9 cellular contexts compared by ENCODE assay signal in genomic region chr11:62556102-62556871, GRCh38. TPM values are rescaled to one million over a fixed set of nuclear protein-coding genes. Genes with fewer than 3 reads are reported as not detected.
DNase-seq lines count a peak whose midpoint lies in the region; ATAC-seq, FAIRE-seq and TF ChIP-seq lines count a peak whose summit lies in the region.
"Had no signal": no experiment of that assay in that cellular context is flagged by ENCODE, and none has a peak within 500 bp of the region (broad histone marks: within the 10 kb centered on the region; RNA-seq: fewer than 3 reads in every experiment).

No MANE protein-coding gene starts in this region.

- H3K4me3 ChIP-seq in SJCRH30 (no peak overlapping the region), gastroesophageal sphincter (peak overlapping the region in 1 of 2 donors; percentile 1), ovary (no peak overlapping the region)
- H3K4me3 ChIP-seq: HAP-1 had no signal

- peaks cover 71% of the 10 kb centered on the region for H3K4me1 ChIP-seq in SJCRH30
- H3K4me1 ChIP-seq in gastroesophageal sphincter: peaks cover 15 to 97% (median 63%) of the 10 kb centered on the region in 3 donors
- peaks cover 35% of the 10 kb centered on the region for H3K4me1 ChIP-seq in ovary (ENCODE audit: insufficient read depth)

- no peak for TF ChIP-seq POLR2A in gastroesophageal sphincter (IDR thresholded peaks at IDR 0.05)
- no peak for TF ChIP-seq POLR2A in ovary (IDR thresholded peaks at IDR 0.05)

- intact Hi-C loops in ovary (cut with DNase I): loop anchor here in 2 of 4 donors (5.0 to 10.0 kb wide), 3 partner anchors 139 to 1059 kb away; partner anchors contain the start of genes PLAAT3 (in 1 of the 2) and SCGB1A1 (in 1 of the 2)

- CTCF ChIA-PET in activated naive CD4-positive, alpha-beta T cell treated with anti-CD3 and anti-CD28 coated beads, Interleukin-2, amount 10 ng/mL, durations not matched to agents 7 days and 5 days (lab: Charles Lee): interaction anchor here (0.6 to 11.7 kb wide), 5 partner anchors 14 to 218 kb away, joined by 3 to 276 read pairs (median 12); partner anchors contain the start of genes AHNAK and TUT1

- peak; percentile 9 for FAIRE-seq in urothelium cell line (lab: Jason Lieb, UNC)

- H3K27ac ChIP-seq in SJCRH30 (peak overlapping the region; percentile 85; the same call in 1 of the 2 replicates), gastroesophageal sphincter (peak overlapping the region; percentile 93 to 98 (median 95)), ovary (peak overlapping the region; percentile 2 to 68)

- peak; percentile 98 for DNase-seq in AG08395 (ENCODE audit: low spot score)
- DNase-seq in SJCRH30: peak; percentile 88 to 91
- peak; percentile 93 for DNase-seq in activated naive CD4-positive, alpha-beta T cell treated with anti-CD3 and anti-CD28 coated beads, Interleukin-2, amount 10 ng/mL, durations not matched to agents 7 days and 5 days
- peak; percentile 81 to 88 (median 83) for DNase-seq in ovary
- DNase-seq in urothelium cell line (ENCODE audit: low spot score): peak; percentile 94

- WGBS in gastroesophageal sphincter (ENCODE audit: low coverage in 1 of 2), 2 donors: 8% methylated on average over 2 of the region's 14 CpGs
- 13 to 18% (median 16%) methylated on average over 14 of the region's 14 CpGs for WGBS in ovary, 3 donors

- H3K9me3 ChIP-seq in SJCRH30 (replicated peaks) (no peaks in the 10 kb centered on the region), gastroesophageal sphincter (no peaks in the 10 kb centered on the region), ovary (no peaks in the 10 kb centered on the region)
- H3K9me3 ChIP-seq: HAP-1 had no signal

- H3K36me3 ChIP-seq in SJCRH30: peaks cover 33% of the 10 kb centered on the region
- peaks cover 0 to 24% of the 10 kb centered on the region in 2 donors for H3K36me3 ChIP-seq in gastroesophageal sphincter
- no peaks in the 10 kb centered on the region for H3K36me3 ChIP-seq in ovary

- no peaks in the 10 kb centered on the region for H3K9me3 Mint-ChIP-seq in activated naive CD4-positive, alpha-beta T cell treated with anti-CD3 and anti-CD28 coated beads, Interleukin-2, amount 10 ng/mL, durations not matched to agents 7 days and 5 days

- no peaks in the 10 kb centered on the region for H3K27me3 Mint-ChIP-seq in activated naive CD4-positive, alpha-beta T cell treated with anti-CD3 and anti-CD28 coated beads, Interleukin-2, amount 10 ng/mL, durations not matched to agents 7 days and 5 days

- peaks cover 31% of the 10 kb centered on the region for H3K36me3 Mint-ChIP-seq in activated naive CD4-positive, alpha-beta T cell treated with anti-CD3 and anti-CD28 coated beads, Interleukin-2, amount 10 ng/mL, durations not matched to agents 7 days and 5 days

- H3K27ac Mint-ChIP-seq in activated naive CD4-positive, alpha-beta T cell treated with anti-CD3 and anti-CD28 coated beads, Interleukin-2, amount 10 ng/mL, durations not matched to agents 7 days and 5 days: peak overlapping the region; percentile 97

- H3K4me3 Mint-ChIP-seq in activated naive CD4-positive, alpha-beta T cell treated with anti-CD3 and anti-CD28 coated beads, Interleukin-2, amount 10 ng/mL, durations not matched to agents 7 days and 5 days: peak overlapping the region; percentile 59

- TF ChIP-seq CTCF in gastroesophageal sphincter (IDR thresholded peaks at IDR 0.05): no peak
- TF ChIP-seq CTCF in ovary (IDR thresholded peaks at IDR 0.05): no peak

- peaks cover 95% of the 10 kb centered on the region for H3K4me1 Mint-ChIP-seq in activated naive CD4-positive, alpha-beta T cell treated with anti-CD3 and anti-CD28 coated beads, Interleukin-2, amount 10 ng/mL, durations not matched to agents 7 days and 5 days

- TF ChIP-seq EP300 in gastroesophageal sphincter (IDR thresholded peaks at IDR 0.05) (no peak), ovary (IDR thresholded peaks at IDR 0.05) (no peak)

- H3K27me3 ChIP-seq in SJCRH30 (no peaks in the 10 kb centered on the region), gastroesophageal sphincter (no peaks in the 10 kb centered on the region), ovary (no peaks in the 10 kb centered on the region)

- peak; percentile 47 for ATAC-seq in GM18907 (IDR thresholded peaks at IDR 0.05; ENCODE audit: unreplicated experiment)
- peak; percentile 29 for ATAC-seq in HG03520 (IDR thresholded peaks at IDR 0.05; ENCODE audit: unreplicated experiment)
- peak; percentile 76 for ATAC-seq in gastroesophageal sphincter

RNA-seq across cellular contexts. Expression of gene AHNAK, which starts 9.7 kb away (rescaled TPM):
- total RNA-seq in SJCRH30 (2014; rRNA removed; shearing (Covaris generic)): 10.3 and 10.9 TPM in 2 replicates
- 1,000 to 10,000 TPM; 1,348 to 2,181 (median 1,745) TPM for total RNA-seq in gastroesophageal sphincter
- 100 to 1,000 TPM; 353 to 699 (median 607) TPM for total RNA-seq in ovary
- polyA plus RNA-seq in ovary: 100 to 1,000 TPM; 114 to 376 TPM

RNA-seq across cellular contexts. Expression of gene EEF1G, which starts 17.4 kb away (rescaled TPM):
- total RNA-seq in SJCRH30 (2014; rRNA removed; shearing (Covaris generic)): 2,270 and 2,323 TPM in 2 replicates
- total RNA-seq in gastroesophageal sphincter: 1,000 to 10,000 TPM; 1,070 to 1,712 (median 1,374) TPM
- total RNA-seq in ovary: 1,000 to 10,000 TPM; 2,147 to 3,018 (median 2,446) TPM
- 1,000 to 10,000 TPM; 2,476 to 3,023 TPM for polyA plus RNA-seq in ovary

RNA-seq across cellular contexts. Expression of gene TUT1, which starts 35.0 kb away (rescaled TPM):
- 8.8 and 9.1 TPM in 2 replicates for total RNA-seq in SJCRH30 (2014; rRNA removed; shearing (Covaris generic))
- total RNA-seq in gastroesophageal sphincter (1 to 10 TPM; 3.8 to 9.6 (median 7.6) TPM), ovary (10 to 100 TPM in 5 of 7 donors, 1 to 10 TPM in 2; 6.9 to 27.3 (median 21.1) TPM)
- polyA plus RNA-seq in ovary: 10 to 100 TPM in 1 of 2 donors, 1 to 10 TPM in 1; 5.9 to 18.3 TPM

RNA-seq across cellular contexts. Expression of gene MTA2, which starts 45.4 kb away (rescaled TPM):
- 106 and 107 TPM in 2 replicates for total RNA-seq in SJCRH30 (2014; rRNA removed; shearing (Covaris generic))
- 10 to 100 TPM; 67.9 to 88.7 (median 85.6) TPM for total RNA-seq in gastroesophageal sphincter
- total RNA-seq in ovary: 100 to 1,000 TPM in 3 of 7 donors, 10 to 100 TPM in 4; 41.5 to 130 (median 89.8) TPM
- polyA plus RNA-seq in ovary: 10 to 100 TPM; 54.2 to 90.4 TPM

RNA-seq across cellular contexts. Expression of gene EML3, which starts 56.3 kb away (rescaled TPM):
- 5.8 and 8.9 TPM in 2 replicates for total RNA-seq in SJCRH30 (2014; rRNA removed; shearing (Covaris generic))
- total RNA-seq in gastroesophageal sphincter (10 to 100 TPM; 25.4 to 36.7 (median 31.9) TPM), ovary (100 to 1,000 TPM in 3 of 7 donors, 10 to 100 TPM in 4; 38.1 to 138 (median 96.0) TPM)
- polyA plus RNA-seq in ovary: 10 to 100 TPM; 29.9 to 59.1 TPM

Comparison
In these comparisons a context has a peak if more than half of its experiments do, and no peak if none do; other contexts are left out.
1. H3K27ac ChIP-seq: peak in every context shown above with its lines; median percentile 95 in gastroesophageal sphincter; 85 in SJCRH30; 35 in ovary.
2. RNA of gene AHNAK, which starts 9.7 kb away (total RNA-seq): 1,348 to 2,181 TPM in gastroesophageal sphincter and 353 to 699 TPM in ovary; 10.3 to 10.9 TPM in SJCRH30; every median in the first group is over 10 times any median in the second.
3. Peak in every context shown above with its lines, with median percentiles within 50 percentile points of each other: DNase-seq and ATAC-seq.